Comparison of ENCODE assay signal across 13 cellular contexts in genomic region chr17:67095281-67095680, GRCh38. TPM values are rescaled to one million over a fixed set of nuclear protein-coding genes. Genes with fewer than 3 reads are reported as not detected.
DNase-seq lines count a peak whose midpoint lies in the region; ATAC-seq, FAIRE-seq and TF ChIP-seq lines count a peak whose summit lies in the region.
"Not testable (repeated sequence)": the region's sequence is repeated elsewhere in the genome, so short reads cannot be mapped to it uniquely, and the experiment has no call there.
"Had no signal": no experiment of that assay in that cellular context is flagged by ENCODE, and none has a peak within 500 bp of the region (broad histone marks: within the 10 kb centered on the region; RNA-seq: fewer than 3 reads in every experiment).

No MANE protein-coding gene starts in this region.

- peaks cover 16% of the 10 kb centered on the region for H3K4me1 Mint-ChIP-seq in astrocyte (ENCODE audit: low read depth, unreplicated experiment)
- peaks cover 31 to 41% of the 10 kb centered on the region in 2 donors for H3K4me1 Mint-ChIP-seq in effector memory CD8-positive, alpha-beta T cell (ENCODE audit: low read depth in 2 of 2)

- not testable (repeated sequence) for FAIRE-seq in astrocyte (lab: Jason Lieb, UNC)

- TF ChIP-seq CTCF in astrocyte (IDR thresholded peaks at IDR 0.05; ENCODE audit: insufficient read depth, low read depth, low read length): not testable (repeated sequence)

- not testable (repeated sequence) for H3K4me3 ChIP-seq in astrocyte (ENCODE audit: insufficient read depth, low read depth, low read length)

- peak overlapping the region; percentile 71 for H3K27ac ChIP-seq in astrocyte (ENCODE audit: low read depth, low read length)

- H3K4me3 Mint-ChIP-seq in astrocyte (ENCODE audit: unreplicated experiment); effector memory CD8-positive, alpha-beta T cell: not testable (repeated sequence)

- DNase-seq in EL (peak; percentile 78), T1000 (lab: John Stamatoyannopoulos, UW) (peak; percentile 30), astrocyte (ENCODE audit: low read depth) (peak; percentile 78), kidney glomerular epithelial cell (lab: John Stamatoyannopoulos, UW) (peak; percentile 66), renal cortical epithelial cell (ENCODE audit: low read depth) (peak; percentile 96)
- DNase-seq in effector memory CD8-positive, alpha-beta T cell: not testable (repeated sequence)

- H4K20me1 ChIP-seq in astrocyte (ENCODE audit: insufficient read depth, low read length): not testable (repeated sequence)

- H3K9me3 Mint-ChIP-seq in astrocyte (ENCODE audit: unreplicated experiment); effector memory CD8-positive, alpha-beta T cell: not testable (repeated sequence)

- H3K27ac Mint-ChIP-seq in astrocyte (ENCODE audit: unreplicated experiment): not testable (repeated sequence)
- peak overlapping the region; percentile 14 to 65 for H3K27ac Mint-ChIP-seq in effector memory CD8-positive, alpha-beta T cell

- not testable (repeated sequence) for H3K36me3 ChIP-seq in astrocyte (ENCODE audit: insufficient read depth, low read length)

- not testable (repeated sequence) for H3K27me3 Mint-ChIP-seq in astrocyte (ENCODE audit: low read depth, unreplicated experiment); effector memory CD8-positive, alpha-beta T cell

- H3K9me3 ChIP-seq in astrocyte (ENCODE audit: insufficient read depth, low read depth, low read length): not testable (repeated sequence)

- not testable (repeated sequence) for TF ChIP-seq RAD21 in Ishikawa (IDR thresholded peaks at IDR 0.05; ENCODE audit: low read depth)

- H3K4me2 ChIP-seq in astrocyte (ENCODE audit: low read length): peak overlapping the region; percentile 39

- peaks cover 27% of the 10 kb centered on the region for H3K79me2 ChIP-seq in astrocyte (ENCODE audit: insufficient read depth, low read length)

- TF ChIP-seq EP300 in Ishikawa (IDR thresholded peaks at IDR 0.05; ENCODE audit: borderline replicate concordance): not testable (repeated sequence)

- H3K36me3 Mint-ChIP-seq in astrocyte (ENCODE audit: low read depth, unreplicated experiment): not testable (repeated sequence)
- peaks cover 25% of the 10 kb centered on the region for H3K36me3 Mint-ChIP-seq in effector memory CD8-positive, alpha-beta T cell (ENCODE audit: insufficient read depth)

- not testable (repeated sequence) for ATAC-seq in effector memory CD8-positive, alpha-beta T cell (replicated peaks)

- not testable (repeated sequence) for H3K27me3 ChIP-seq in astrocyte (ENCODE audit: insufficient read depth, low read length)

- peak overlapping the region; percentile 10 for H3K9ac ChIP-seq in astrocyte (ENCODE audit: low read length)

- H2AFZ ChIP-seq in astrocyte (ENCODE audit: low read depth, low read length): not testable (repeated sequence)

- not testable (repeated sequence) for H3K4me1 ChIP-seq in astrocyte (ENCODE audit: insufficient read depth, low read length)

TF ChIP-seq in Ishikawa, 13 proteins besides CTCF, POLR2A, EP300 and RAD21:
- peak; percentile 25; the same call in 1 of the 2 replicates for TF ChIP-seq CEBPB (IDR thresholded peaks at IDR 0.05)

RNA-seq across cellular contexts. Expression of gene CACNG1, which starts 50.9 kb away (rescaled TPM):
- total RNA-seq in astrocyte (not detected in 2 replicates), renal cortical epithelial cell (not detected in 2 replicates)
- total RNA-seq: dermis microvascular lymphatic vessel endothelial cell, H7, heart left ventricle, lower lobe of right lung, OCI-LY7, right cardiac atrium had no signal
